Comparison of ENCODE assay signal across 1 cellular context in the genomic region with DNA sequence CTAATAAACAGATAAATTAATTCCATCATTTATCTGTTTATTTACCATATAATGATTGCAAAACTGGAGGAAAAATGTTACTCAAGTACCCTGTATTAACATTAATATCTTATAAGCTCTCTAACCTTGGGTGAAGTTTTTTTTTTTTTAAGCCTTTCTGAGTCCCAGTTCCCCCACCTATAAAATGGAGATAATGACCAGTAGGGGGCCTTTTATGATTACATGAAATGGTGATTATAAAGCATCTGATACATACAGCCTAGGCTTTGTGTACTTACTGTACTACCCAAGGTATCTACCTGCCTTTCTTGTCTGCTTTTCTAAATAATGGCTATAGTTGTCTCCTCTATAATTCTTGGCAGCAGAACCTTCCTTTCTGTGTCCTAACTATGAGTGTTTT.
TF ChIP-seq lines count a peak whose summit lies in the region.

No MANE protein-coding gene starts in this region.

TF ChIP-seq in K562, 482 proteins besides CTCF, POLR2A, EP300 and RAD21:
- TF ChIP-seq, protein P1, sequence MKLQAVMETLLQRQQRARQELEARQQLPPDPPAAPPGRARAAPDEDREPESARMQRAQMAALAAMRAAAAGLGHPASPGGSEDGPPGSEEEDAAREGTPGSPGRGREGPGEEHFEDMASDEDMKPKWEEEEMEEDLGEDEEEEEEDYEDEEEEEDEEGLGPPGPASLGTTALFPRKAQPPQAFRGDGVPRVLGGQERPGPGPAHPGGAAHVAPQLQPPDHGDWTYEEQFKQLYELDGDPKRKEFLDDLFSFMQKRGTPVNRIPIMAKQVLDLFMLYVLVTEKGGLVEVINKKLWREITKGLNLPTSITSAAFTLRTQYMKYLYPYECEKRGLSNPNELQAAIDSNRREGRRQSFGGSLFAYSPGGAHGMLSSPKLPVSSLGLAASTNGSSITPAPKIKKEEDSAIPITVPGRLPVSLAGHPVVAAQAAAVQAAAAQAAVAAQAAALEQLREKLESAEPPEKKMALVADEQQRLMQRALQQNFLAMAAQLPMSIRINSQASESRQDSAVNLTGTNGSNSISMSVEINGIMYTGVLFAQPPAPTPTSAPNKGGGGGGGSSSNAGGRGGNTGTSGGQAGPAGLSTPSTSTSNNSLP (IDR thresholded peaks at IDR 0.05; ENCODE audit: borderline replicate concordance, low read depth, low read length): peak; percentile 98
- no peak for TF ChIP-seq TFE3 (CRISPR knock-in tag; IDR thresholded peaks at IDR 0.05)
- TF ChIP-seq ZNF384 (IDR thresholded peaks at IDR 0.05; ENCODE audit: low read depth, low read length): peak; percentile 65; the same call in 1 of the 2 replicates
TF ChIP-seq in K562: peak in this region for 2.
